Comparison of ENCODE assay signal across 1 cellular context in the genomic region with DNA sequence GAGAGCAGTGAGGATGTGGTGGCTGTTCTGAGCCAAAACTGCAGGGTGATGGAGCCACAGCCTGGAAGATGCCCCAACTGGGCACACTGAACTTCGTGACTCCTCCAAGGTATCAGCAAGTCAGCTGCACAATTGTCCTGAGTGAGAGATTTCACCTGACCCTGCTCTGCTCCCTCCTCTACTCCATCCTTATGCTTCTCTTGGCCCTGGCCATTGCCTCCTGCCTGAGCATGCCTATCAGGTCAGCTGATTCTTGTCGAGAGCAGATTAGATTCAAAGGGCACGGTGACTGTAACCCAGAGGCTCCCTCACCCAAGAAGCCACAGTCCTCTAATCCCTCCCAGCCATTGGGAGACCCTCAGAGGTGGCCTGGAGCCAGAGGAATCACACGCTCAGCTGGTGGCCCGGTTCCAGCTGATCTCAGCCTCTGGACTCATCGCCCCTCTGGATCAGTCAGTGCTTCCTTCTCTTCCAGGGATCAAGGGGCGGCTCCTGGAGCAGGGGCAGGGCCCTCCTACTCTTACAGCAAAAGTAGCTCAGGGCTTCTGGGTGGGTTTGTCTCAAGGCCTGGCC.
TF ChIP-seq lines count a peak whose summit lies in the region.

No MANE protein-coding gene starts in this region.

TF ChIP-seq in HepG2, 621 proteins besides CTCF, POLR2A, EP300 and RAD21:
- TF ChIP-seq, protein P1, sequence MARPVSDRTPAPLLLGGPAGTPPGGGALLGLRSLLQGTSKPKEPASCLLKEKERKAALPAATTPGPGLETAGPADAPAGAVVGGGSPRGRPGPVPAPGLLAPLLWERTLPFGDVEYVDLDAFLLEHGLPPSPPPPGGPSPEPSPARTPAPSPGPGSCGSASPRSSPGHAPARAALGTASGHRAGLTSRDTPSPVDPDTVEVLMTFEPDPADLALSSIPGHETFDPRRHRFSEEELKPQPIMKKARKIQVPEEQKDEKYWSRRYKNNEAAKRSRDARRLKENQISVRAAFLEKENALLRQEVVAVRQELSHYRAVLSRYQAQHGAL (CRISPR knock-in tag; IDR thresholded peaks at IDR 0.05; ENCODE audit: not compliant biosample characterization) = no peak
- TF ChIP-seq, protein P2, sequence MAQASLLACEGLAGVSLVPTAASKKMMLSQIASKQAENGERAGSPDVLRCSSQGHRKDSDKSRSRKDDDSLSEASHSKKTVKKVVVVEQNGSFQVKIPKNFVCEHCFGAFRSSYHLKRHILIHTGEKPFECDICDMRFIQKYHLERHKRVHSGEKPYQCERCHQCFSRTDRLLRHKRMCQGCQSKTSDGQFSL (CRISPR knock-in tag; IDR thresholded peaks at IDR 0.05) = no peak
- no peak for TF ChIP-seq MTA3 (CRISPR knock-in tag; IDR thresholded peaks at IDR 0.05)
- no peak for TF ChIP-seq ZFY (CRISPR knock-in tag; IDR thresholded peaks at IDR 0.05)
- TF ChIP-seq, protein P3, sequence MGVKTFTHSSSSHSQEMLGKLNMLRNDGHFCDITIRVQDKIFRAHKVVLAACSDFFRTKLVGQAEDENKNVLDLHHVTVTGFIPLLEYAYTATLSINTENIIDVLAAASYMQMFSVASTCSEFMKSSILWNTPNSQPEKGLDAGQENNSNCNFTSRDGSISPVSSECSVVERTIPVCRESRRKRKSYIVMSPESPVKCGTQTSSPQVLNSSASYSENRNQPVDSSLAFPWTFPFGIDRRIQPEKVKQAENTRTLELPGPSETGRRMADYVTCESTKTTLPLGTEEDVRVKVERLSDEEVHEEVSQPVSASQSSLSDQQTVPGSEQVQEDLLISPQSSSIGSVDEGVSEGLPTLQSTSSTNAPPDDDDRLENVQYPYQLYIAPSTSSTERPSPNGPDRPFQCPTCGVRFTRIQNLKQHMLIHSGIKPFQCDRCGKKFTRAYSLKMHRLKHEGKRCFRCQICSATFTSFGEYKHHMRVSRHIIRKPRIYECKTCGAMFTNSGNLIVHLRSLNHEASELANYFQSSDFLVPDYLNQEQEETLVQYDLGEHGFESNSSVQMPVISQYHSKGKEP (CRISPR knock-in tag; IDR thresholded peaks at IDR 0.05) = no peak
- no peak for TF ChIP-seq ZNF143 (CRISPR knock-in tag; IDR thresholded peaks at IDR 0.05)
- TF ChIP-seq JUND (CRISPR knock-in tag; IDR thresholded peaks at IDR 0.05) = no peak
- TF ChIP-seq, protein P4, sequence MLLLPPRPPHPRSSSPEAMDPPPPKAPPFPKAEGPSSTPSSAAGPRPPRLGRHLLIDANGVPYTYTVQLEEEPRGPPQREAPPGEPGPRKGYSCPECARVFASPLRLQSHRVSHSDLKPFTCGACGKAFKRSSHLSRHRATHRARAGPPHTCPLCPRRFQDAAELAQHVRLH (CRISPR knock-in tag; IDR thresholded peaks at IDR 0.05; ENCODE audit: borderline replicate concordance, low read depth) = no peak
- no peak for TF ChIP-seq SP5 (CRISPR knock-in tag; IDR thresholded peaks at IDR 0.05; ENCODE audit: borderline replicate concordance, low read depth)
- no peak for TF ChIP-seq SNAI1 (CRISPR knock-in tag; IDR thresholded peaks at IDR 0.05; ENCODE audit: borderline replicate concordance)
- no peak for TF ChIP-seq ARNT (IDR thresholded peaks at IDR 0.05)
- TF ChIP-seq, protein P5, sequence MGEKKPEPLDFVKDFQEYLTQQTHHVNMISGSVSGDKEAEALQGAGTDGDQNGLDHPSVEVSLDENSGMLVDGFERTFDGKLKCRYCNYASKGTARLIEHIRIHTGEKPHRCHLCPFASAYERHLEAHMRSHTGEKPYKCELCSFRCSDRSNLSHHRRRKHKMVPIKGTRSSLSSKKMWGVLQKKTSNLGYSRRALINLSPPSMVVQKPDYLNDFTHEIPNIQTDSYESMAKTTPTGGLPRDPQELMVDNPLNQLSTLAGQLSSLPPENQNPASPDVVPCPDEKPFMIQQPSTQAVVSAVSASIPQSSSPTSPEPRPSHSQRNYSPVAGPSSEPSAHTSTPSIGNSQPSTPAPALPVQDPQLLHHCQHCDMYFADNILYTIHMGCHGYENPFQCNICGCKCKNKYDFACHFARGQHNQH (CRISPR knock-in tag; IDR thresholded peaks at IDR 0.05) = no peak
- TF ChIP-seq TEAD2 (CRISPR knock-in tag; IDR thresholded peaks at IDR 0.05) = no peak
- TF ChIP-seq ZNF546 (CRISPR knock-in tag; conservative IDR thresholded peaks at IDR 0.05) = no peak
- no peak for TF ChIP-seq CBX1 (IDR thresholded peaks at IDR 0.05; ENCODE audit: low read depth)
- TF ChIP-seq, protein P6, sequence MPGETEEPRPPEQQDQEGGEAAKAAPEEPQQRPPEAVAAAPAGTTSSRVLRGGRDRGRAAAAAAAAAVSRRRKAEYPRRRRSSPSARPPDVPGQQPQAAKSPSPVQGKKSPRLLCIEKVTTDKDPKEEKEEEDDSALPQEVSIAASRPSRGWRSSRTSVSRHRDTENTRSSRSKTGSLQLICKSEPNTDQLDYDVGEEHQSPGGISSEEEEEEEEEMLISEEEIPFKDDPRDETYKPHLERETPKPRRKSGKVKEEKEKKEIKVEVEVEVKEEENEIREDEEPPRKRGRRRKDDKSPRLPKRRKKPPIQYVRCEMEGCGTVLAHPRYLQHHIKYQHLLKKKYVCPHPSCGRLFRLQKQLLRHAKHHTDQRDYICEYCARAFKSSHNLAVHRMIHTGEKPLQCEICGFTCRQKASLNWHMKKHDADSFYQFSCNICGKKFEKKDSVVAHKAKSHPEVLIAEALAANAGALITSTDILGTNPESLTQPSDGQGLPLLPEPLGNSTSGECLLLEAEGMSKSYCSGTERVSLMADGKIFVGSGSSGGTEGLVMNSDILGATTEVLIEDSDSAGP (CRISPR knock-in tag; IDR thresholded peaks at IDR 0.05; ENCODE audit: borderline replicate concordance) = no peak; the same call in 1 of the 2 replicates
- TF ChIP-seq ZNF274 (CRISPR knock-in tag; IDR thresholded peaks at IDR 0.05) = no peak
- TF ChIP-seq FOXJ3 (CRISPR knock-in tag; IDR thresholded peaks at IDR 0.05; ENCODE audit: borderline replicate concordance) = no peak
- TF ChIP-seq, protein P7, sequence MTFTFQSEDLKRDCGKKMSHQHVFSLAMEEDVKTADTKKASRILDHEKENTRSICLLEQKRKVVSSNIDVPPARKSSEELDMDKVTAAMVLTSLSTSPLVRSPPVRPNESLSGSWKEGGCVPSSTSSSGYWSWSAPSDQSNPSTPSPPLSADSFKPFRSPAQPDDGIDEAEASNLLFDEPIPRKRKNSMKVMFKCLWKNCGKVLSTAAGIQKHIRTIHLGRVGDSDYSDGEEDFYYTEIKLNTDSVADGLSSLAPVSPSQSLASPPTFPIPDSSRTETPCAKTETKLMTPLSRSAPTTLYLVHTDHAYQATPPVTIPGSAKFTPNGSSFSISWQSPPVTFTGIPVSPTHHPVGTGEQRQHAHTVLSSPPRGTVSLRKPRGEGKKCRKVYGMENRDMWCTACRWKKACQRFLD (CRISPR knock-in tag; IDR thresholded peaks at IDR 0.05; ENCODE audit: borderline replicate concordance) = no peak
